34 cellular contexts compared by ENCODE assay signal in the genomic region with DNA sequence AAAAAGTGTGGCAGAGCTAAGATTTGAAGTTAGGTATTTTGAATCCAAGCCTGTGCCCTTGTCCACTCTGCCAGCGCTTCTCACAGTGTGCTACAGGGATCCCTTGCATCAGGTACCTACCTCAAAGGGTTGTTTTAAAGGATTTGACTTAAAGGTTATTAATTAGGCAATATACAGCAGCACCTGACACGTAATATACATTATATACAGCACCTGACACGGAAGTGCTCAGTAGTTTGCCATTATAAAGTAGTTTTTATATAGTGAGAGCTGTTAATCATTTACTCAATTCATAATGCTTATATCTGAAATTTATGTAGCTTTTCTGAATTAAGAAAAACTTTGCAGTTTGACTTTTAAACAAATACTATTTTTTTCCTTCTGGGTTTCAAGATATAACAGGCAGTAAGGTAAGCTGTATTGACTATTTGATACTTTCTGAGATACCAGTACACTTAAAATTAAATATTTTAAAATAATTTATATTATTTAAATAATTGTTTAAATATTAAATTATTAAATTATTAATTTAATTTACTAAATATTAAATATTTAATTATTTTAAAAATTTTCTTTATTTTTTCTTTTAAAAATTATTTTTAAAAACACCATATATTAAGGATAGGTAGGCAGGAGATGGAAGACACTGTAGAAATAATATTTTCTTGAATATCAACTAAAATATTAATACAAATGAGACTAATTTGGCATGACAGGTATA.
"Had no signal": no experiment of that assay in that cellular context is flagged by ENCODE, and none has a peak within 500 bp of the region (broad histone marks: within the 10 kb centered on the region; RNA-seq: fewer than 3 reads in every experiment).

No MANE protein-coding gene starts in this region.

- H3K27me3 Mint-ChIP-seq: activated CD4-positive, alpha-beta T cell treated with anti-CD3 and anti-CD28 coated beads for 36 hours; activated CD4-positive, alpha-beta T cell treated with anti-CD3 and anti-CD28 coated beads, Interleukin-2, amount 10 ng/mL, durations not matched to agents 7 days and 5 days; activated naive CD4-positive, alpha-beta T cell treated with anti-CD3 and anti-CD28 coated beads, Interleukin-2, amount 50 U/mL, for 24 hours; activated naive CD8-positive, alpha-beta T cell treated with anti-CD3 and anti-CD28 coated beads, Interleukin-2, amount 10 ng/mL, durations not matched to agents 7 days and 5 days; activated T-cell treated with anti-CD3 and anti-CD28 coated beads, Interleukin-2, amount 50 U/mL, for 24 hours had no signal

- H3K4me3 Mint-ChIP-seq: activated CD4-positive, alpha-beta T cell treated with anti-CD3 and anti-CD28 coated beads for 36 hours; activated CD4-positive, alpha-beta T cell treated with anti-CD3 and anti-CD28 coated beads, Interleukin-2, amount 10 ng/mL, durations not matched to agents 7 days and 5 days; activated CD8-positive, alpha-beta T cell treated with anti-CD3 and anti-CD28 coated beads, Interleukin-2, amount 10 ng/mL, durations not matched to agents 7 days and 5 days; activated naive CD4-positive, alpha-beta T cell treated with anti-CD3 and anti-CD28 coated beads, Interleukin-2, amount 50 U/mL, for 24 hours; activated naive CD8-positive, alpha-beta T cell treated with anti-CD3 and anti-CD28 coated beads, Interleukin-2, amount 10 ng/mL, durations not matched to agents 7 days and 5 days; activated T-cell treated with anti-CD3 and anti-CD28 coated beads, Interleukin-2, amount 50 U/mL, for 24 hours had no signal

- H3K4me1 ChIP-seq: ascending aorta, Peyer's patch had no signal

- H3K9me3 Mint-ChIP-seq: activated CD4-positive, alpha-beta T cell treated with anti-CD3 and anti-CD28 coated beads, Interleukin-2, amount 10 ng/mL, durations not matched to agents 7 days and 5 days; activated naive CD4-positive, alpha-beta T cell treated with anti-CD3 and anti-CD28 coated beads, Interleukin-2, amount 50 U/mL, for 24 hours; activated naive CD8-positive, alpha-beta T cell treated with anti-CD3 and anti-CD28 coated beads, Interleukin-2, amount 10 ng/mL, durations not matched to agents 7 days and 5 days; activated T-cell treated with anti-CD3 and anti-CD28 coated beads, Interleukin-2, amount 50 U/mL, for 24 hours; activated T-helper 2 cell treated with anti-CD3 and anti-CD28 coated beads, Interferon-gamma antibody, Interleukin-2, Interleukin-4, amounts not matched to agents 10 μg/mL and 5 μg/mL and 100 μg/mL, durations not matched to agents 14 hours and 24 hours and 36 hours had no signal

- H3K9me3 ChIP-seq: ascending aorta, Peyer's patch had no signal

- DNase-seq: activated CD4-positive, alpha-beta T cell treated with anti-CD3 and anti-CD28 coated beads for 36 hours; activated CD4-positive, alpha-beta T cell treated with anti-CD3 and anti-CD28 coated beads, Interleukin-2, amount 10 ng/mL, durations not matched to agents 7 days and 5 days; activated CD4-positive, alpha-beta T cell treated with anti-CD3 and anti-CD28 coated beads, Interleukin-2, amount 50 U/mL, for 48 hours; activated CD8-positive, alpha-beta T cell treated with anti-CD3 and anti-CD28 coated beads, Interleukin-2, amount 10 ng/mL, durations not matched to agents 7 days and 5 days; activated gamma-delta T cell; activated naive CD4-positive, alpha-beta T cell treated with Interleukin-2 at 50 U/mL for 16 hours; activated naive CD8-positive, alpha-beta T cell treated with anti-CD3 and anti-CD28 coated beads, Interleukin-2, amount 10 ng/mL, durations not matched to agents 7 days and 5 days; activated T-cell treated with anti-CD3 and anti-CD28 coated beads, Interleukin-2, amount 50 U/mL, for 24 hours; amygdala; MM.1S; MV-4-11; NCI-H1092; NCI-H146; NCI-H187; NCI-H2029 treated with DMSO at 0.1 percent for 48 hours; NCI-H2107; NCI-H2171; NCI-H510A; NCI-H526; NCI-H748 treated with DMSO at 0.1 percent for 48 hours; NK-92 treated with Interleukin-12 subunit alpha and Interleukin-12 subunit beta, amount 100 ng/mL, for 24 hours; PC-3; Peyer's patch; SW 1271; T-helper 1 cell; T1000 had no signal

- H3K27me3 ChIP-seq: ascending aorta, cardiac muscle cell, Peyer's patch had no signal

- H3K4me3 ChIP-seq: ascending aorta, cardiac muscle cell, Peyer's patch had no signal

- H3K27ac Mint-ChIP-seq: activated CD4-positive, alpha-beta T cell treated with anti-CD3 and anti-CD28 coated beads for 36 hours; activated CD4-positive, alpha-beta T cell treated with anti-CD3 and anti-CD28 coated beads, Interleukin-2, amount 10 ng/mL, durations not matched to agents 7 days and 5 days; activated CD8-positive, alpha-beta T cell treated with anti-CD3 and anti-CD28 coated beads, Interleukin-2, amount 10 ng/mL, durations not matched to agents 7 days and 5 days; activated naive CD4-positive, alpha-beta T cell treated with anti-CD3 and anti-CD28 coated beads, Interleukin-2, amount 50 U/mL, for 24 hours; activated naive CD8-positive, alpha-beta T cell treated with anti-CD3 and anti-CD28 coated beads, Interleukin-2, amount 10 ng/mL, durations not matched to agents 7 days and 5 days; activated T-cell treated with anti-CD3 and anti-CD28 coated beads, Interleukin-2, amount 50 U/mL, for 24 hours; activated T-helper 2 cell treated with anti-CD3 and anti-CD28 coated beads, Interferon-gamma antibody, Interleukin-2, Interleukin-4, amounts not matched to agents 10 μg/mL and 5 μg/mL and 100 μg/mL, durations not matched to agents 14 hours and 24 hours and 36 hours had no signal

- H3K9ac ChIP-seq: KMS-11 had no signal

- H3K27ac ChIP-seq: ascending aorta, cardiac muscle cell, KMS-11, Peyer's patch, RWPE1 had no signal

- ATAC-seq: activated CD4-positive, alpha-beta T cell treated with anti-CD3 and anti-CD28 coated beads for 36 hours; activated CD4-positive, CD25-positive, alpha-beta regulatory T cell treated with anti-CD3 and anti-CD28 coated beads, Interleukin-2, amount 50 U/mL, for 24 hours; activated CD8-positive, alpha-beta T cell treated with anti-CD3 and anti-CD28 coated beads, Interleukin-2, amount 10 ng/mL, durations not matched to agents 7 days and 5 days; PC-3; Right ventricle myocardium inferior had no signal
